31 cellular contexts compared by ENCODE assay signal in genomic region chr2:126224766-126225165, GRCh38.
DNase-seq lines count a peak whose midpoint lies in the region; TF ChIP-seq lines count a peak whose summit lies in the region.
"Had no signal": no experiment of that assay in that cellular context is flagged by ENCODE, and none has a peak within 500 bp of the region (broad histone marks: within the 10 kb centered on the region; RNA-seq: fewer than 3 reads in every experiment).

No MANE protein-coding gene starts in this region.

- TF ChIP-seq CTCF in fibroblast of pulmonary artery (IDR thresholded peaks at IDR 0.05; ENCODE audit: low read length, missing control alignments): no peak
- no peak for TF ChIP-seq CTCF in fibroblast of villous mesenchyme (IDR thresholded peaks at IDR 0.05; ENCODE audit: insufficient read depth, low read depth, low read length)

- H3K9me3 ChIP-seq in HAP-1: no peaks in the 10 kb centered on the region
- H3K9me3 ChIP-seq: A549, BE2C had no signal

- H3K27ac Mint-ChIP-seq in activated CD4-positive, alpha-beta T cell treated with anti-CD3 and anti-CD28 coated beads, Interleukin-2, amount 10 ng/mL, durations not matched to agents 7 days and 5 days: no peak overlapping the region
- H3K27ac Mint-ChIP-seq: B cell; CD14-positive monocyte; CD4-positive, alpha-beta memory T cell; CD4-positive, alpha-beta T cell; CD4-positive, CD25-positive, alpha-beta regulatory T cell; CD8-positive, alpha-beta memory T cell; CD8-positive, alpha-beta T cell had no signal

- H3K27me3 ChIP-seq in HAP-1 (ENCODE audit: low read depth): no peaks in the 10 kb centered on the region
- H3K27me3 ChIP-seq: BE2C; BLaER1; BLaER1 treated with 17β-estradiol and CSF1 and Interleukin-3, amounts not matched to agents 10 nM and 100 nM had no signal

- no peak overlapping the region for H3K4me3 Mint-ChIP-seq in activated CD4-positive, alpha-beta T cell treated with anti-CD3 and anti-CD28 coated beads, Interleukin-2, amount 10 ng/mL, durations not matched to agents 7 days and 5 days
- H3K4me3 Mint-ChIP-seq: B cell; CD4-positive, alpha-beta memory T cell; CD4-positive, alpha-beta T cell; CD4-positive, CD25-positive, alpha-beta regulatory T cell; CD8-positive, alpha-beta memory T cell; CD8-positive, alpha-beta T cell had no signal

- in situ Hi-C loops in HAP-1 (cut with MboI; ENCODE audit: low sequenced_read_pairs): no loop called here

- peak; percentile 6 for DNase-seq in OCI-M1 (lab: John Stamatoyannopoulos, UW)
- DNase-seq in fibroblast of pulmonary artery (ENCODE audit: low read depth): peak; percentile 31
- DNase-seq in fibroblast of villous mesenchyme (ENCODE audit: low read depth): peak; percentile 19
- DNase-seq in stimulated activated CD8-positive, alpha-beta memory T cell treated with anti-CD3 and anti-CD28 coated beads, Interleukin-4, amount 100 ng/mL, for 48 hours: no peak
- no peak for DNase-seq in HAP-1 (ENCODE audit: low spot score in 2 of 2)
- DNase-seq in activated CD4-positive, alpha-beta T cell treated with anti-CD3 and anti-CD28 coated beads, Interleukin-2, amount 10 ng/mL, durations not matched to agents 7 days and 5 days: no peak
- DNase-seq: 8988T; ACHN; AML-193; BE2C; C1 segment of cervical spinal cord; Caco-2; Calu3; CD4-positive, alpha-beta memory T cell; CD4-positive, alpha-beta T cell; CD4-positive, CD25-positive, alpha-beta regulatory T cell; CD8-positive, alpha-beta memory T cell; CD8-positive, alpha-beta T cell; COR-L47; DMS 273 treated with DMSO at 0.1 percent for 48 hours; DMS153; DMS53; DMS79; DMS79 treated with DMSO at 0.1 percent for 48 hours; DND-41; EL had no signal

- H3K4me3 ChIP-seq in fibroblast of pulmonary artery (replicated peaks; ENCODE audit: low read depth, low read length) (no peak overlapping the region), fibroblast of villous mesenchyme (ENCODE audit: low read depth, low read length) (no peak overlapping the region), HAP-1 (no peak overlapping the region)
- H3K4me3 ChIP-seq: A549; BLaER1; BLaER1 treated with 17β-estradiol and CSF1 and Interleukin-3, amounts not matched to agents 10 nM and 100 nM had no signal

- POLR2A ChIA-PET in activated CD4-positive, alpha-beta T cell treated with anti-CD3 and anti-CD28 coated beads, Interleukin-2, amount 10 ng/mL, durations not matched to agents 7 days and 5 days (lab: Charles Lee): no interaction called here

- CTCF ChIA-PET in activated CD4-positive, alpha-beta T cell treated with anti-CD3 and anti-CD28 coated beads, Interleukin-2, amount 10 ng/mL, durations not matched to agents 7 days and 5 days (lab: Charles Lee): no interaction called here

- H3K4me1 ChIP-seq in HAP-1: no peaks in the 10 kb centered on the region
- H3K4me1 ChIP-seq: A549, BE2C had no signal

- no peaks in the 10 kb centered on the region for H3K36me3 Mint-ChIP-seq in activated CD4-positive, alpha-beta T cell treated with anti-CD3 and anti-CD28 coated beads, Interleukin-2, amount 10 ng/mL, durations not matched to agents 7 days and 5 days (ENCODE audit: low read depth)
- H3K36me3 Mint-ChIP-seq: CD14-positive monocyte; CD4-positive, alpha-beta memory T cell; CD4-positive, CD25-positive, alpha-beta regulatory T cell; CD8-positive, alpha-beta memory T cell; CD8-positive, alpha-beta T cell had no signal

- no peaks in the 10 kb centered on the region for H3K4me1 Mint-ChIP-seq in activated CD4-positive, alpha-beta T cell treated with anti-CD3 and anti-CD28 coated beads, Interleukin-2, amount 10 ng/mL, durations not matched to agents 7 days and 5 days
- H3K4me1 Mint-ChIP-seq: B cell; CD14-positive monocyte; CD4-positive, alpha-beta memory T cell; CD4-positive, CD25-positive, alpha-beta regulatory T cell; CD8-positive, alpha-beta memory T cell had no signal

- H3K9me3 Mint-ChIP-seq in activated CD4-positive, alpha-beta T cell treated with anti-CD3 and anti-CD28 coated beads, Interleukin-2, amount 10 ng/mL, durations not matched to agents 7 days and 5 days: peaks cover 2% of the 10 kb centered on the region

- no peaks in the 10 kb centered on the region for H3K27me3 Mint-ChIP-seq in activated CD4-positive, alpha-beta T cell treated with anti-CD3 and anti-CD28 coated beads, Interleukin-2, amount 10 ng/mL, durations not matched to agents 7 days and 5 days
- H3K27me3 Mint-ChIP-seq: B cell; CD4-positive, alpha-beta memory T cell; CD4-positive, alpha-beta T cell; CD4-positive, CD25-positive, alpha-beta regulatory T cell; CD8-positive, alpha-beta memory T cell had no signal

- no peaks in the 10 kb centered on the region for H3K36me3 ChIP-seq in HAP-1 (replicated peaks)
- H3K36me3 ChIP-seq: BE2C; BLaER1; BLaER1 treated with 17β-estradiol and CSF1 and Interleukin-3, amounts not matched to agents 10 nM and 100 nM had no signal

Comparison
In these comparisons a context has a peak if more than half of its experiments do, and no peak if none do; other contexts are left out.
1. DNase-seq: peak in OCI-M1 (single experiment), fibroblast of pulmonary artery (single experiment) and fibroblast of villous mesenchyme (single experiment); none in stimulated activated CD8-positive, alpha-beta memory T cell treated with anti-CD3 and anti-CD28 coated beads, Interleukin-4, amount 100 ng/mL, for 48 hours (single experiment), HAP-1 (0 of 2) and activated CD4-positive, alpha-beta T cell treated with anti-CD3 and anti-CD28 coated beads, Interleukin-2, amount 10 ng/mL, durations not matched to agents 7 days and 5 days (single experiment).